Comparison of ENCODE assay signal across 10 cellular contexts in genomic region chr7:100444311-100445278, GRCh38. TPM values are rescaled to one million over a fixed set of nuclear protein-coding genes. Genes with fewer than 3 reads are reported as not detected.
A peak's percentile ranks its signal among the peaks of the same experiment; 100 is the strongest.
DNase-seq lines count a peak whose midpoint lies in the region; ATAC-seq and TF ChIP-seq lines count a peak whose summit lies in the region.
"Had no signal": no experiment of that assay in that cellular context is flagged by ENCODE, and none has a peak within 500 bp of the region (broad histone marks: within the 10 kb centered on the region; RNA-seq: fewer than 3 reads in every experiment).

No MANE protein-coding gene starts in this region.

- TF ChIP-seq POLR2A in transverse colon (IDR thresholded peaks at IDR 0.05) (no peak), lower leg skin (IDR thresholded peaks at IDR 0.05) (no peak)

- H3K9me3 Mint-ChIP-seq in activated T-cell treated with anti-CD3 and anti-CD28 coated beads, Interleukin-2, amount 50 U/mL, for 4 hours, result no peaks in the 10 kb centered on the region
- H3K9me3 Mint-ChIP-seq: naive thymus-derived CD8-positive, alpha-beta T cell had no signal

- peak; percentile 21 for DNase-seq in activated CD4-positive, alpha-beta T cell treated with anti-CD3 and anti-CD28 coated beads for 48 hours
- DNase-seq in activated CD4-positive, alpha-beta T cell treated with anti-CD3 and anti-CD28 coated beads, Interleukin-2, amount 50 U/mL, for 48 hours, result no peak
- no peak for DNase-seq in activated T-cell treated with anti-CD3 and anti-CD28 coated beads, Interleukin-2, amount 50 U/mL, for 4 hours
- peak; percentile 68 for DNase-seq in iris pigment epithelial cell (ENCODE audit: low read depth)
- peak; percentile 44 for DNase-seq in transverse colon
- DNase-seq in lower leg skin (ENCODE audit: low spot score in 2 of 2), result no peak
- DNase-seq in DMS114 treated with DMSO at 0.1 percent for 48 hours (lab: John Stamatoyannopoulos, UW; ENCODE audit: unreplicated experiment), result no peak
- DNase-seq in foreskin melanocyte, result no peak
- DNase-seq: naive thymus-derived CD8-positive, alpha-beta T cell had no signal

- H3K9me3 ChIP-seq in transverse colon, result no peaks in the 10 kb centered on the region

- H3K27me3 ChIP-seq in transverse colon, result no peaks in the 10 kb centered on the region

- H3K4me3 ChIP-seq in transverse colon (no peak overlapping the region), lower leg skin (ENCODE audit: low read depth, poor library complexity, severe bottlenecking) (no peak overlapping the region)

- TF ChIP-seq CTCF in transverse colon (IDR thresholded peaks at IDR 0.05) (no peak), lower leg skin (IDR thresholded peaks at IDR 0.05) (peak in 1 of 3 donors; percentile 37)

- H3K27ac ChIP-seq in transverse colon, result peak overlapping the region; percentile 5 to 46 (median 32)
- H3K27ac ChIP-seq: C4-2B had no signal

- no peaks in the 10 kb centered on the region for H3K27me3 Mint-ChIP-seq in activated T-cell treated with anti-CD3 and anti-CD28 coated beads, Interleukin-2, amount 50 U/mL, for 4 hours (ENCODE audit: low read depth)
- H3K27me3 Mint-ChIP-seq: naive thymus-derived CD8-positive, alpha-beta T cell had no signal

- H3K36me3 Mint-ChIP-seq in activated T-cell treated with anti-CD3 and anti-CD28 coated beads, Interleukin-2, amount 50 U/mL, for 4 hours (ENCODE audit: insufficient read depth), result no peaks in the 10 kb centered on the region
- H3K36me3 Mint-ChIP-seq: naive thymus-derived CD8-positive, alpha-beta T cell had no signal

- in situ Hi-C loops in transverse colon (cut with MboI; ENCODE audit: low pct_ligation_motif_present in 1 of 4, low pct_unique_long_range_greater_than_20kb in 1 of 4, low sequenced_read_pairs in 3 of 4), result no loop called here

- H3K4me1 ChIP-seq in transverse colon, result peaks cover 0 to 16% (median 1%) of the 10 kb centered on the region in 4 donors

- 51 to 72% methylated on average over 3 to 14 of the region's 14 CpGs for WGBS in transverse colon (ENCODE audit: low coverage in 1 of 2), 2 donors
- 31 to 56% methylated on average over 14 of the region's 14 CpGs for WGBS in lower leg skin, 2 donors

- intact Hi-C loops in transverse colon (cut with DNase I; ENCODE audit: low total_unique reads) (loop anchor here (5.0 kb wide), 1 partner anchor 1808 kb away; no protein-coding TSS in a partner anchor), lower leg skin (cut with DNase I; ENCODE audit: low total_unique reads) (no loop called here)

- ATAC-seq in activated T-cell treated with anti-CD3 and anti-CD28 coated beads, Interleukin-2, amount 50 U/mL, for 4 hours, result peak; percentile 43 to 63

- H3K4me1 Mint-ChIP-seq in activated T-cell treated with anti-CD3 and anti-CD28 coated beads, Interleukin-2, amount 50 U/mL, for 4 hours (ENCODE audit: low read depth), result peaks cover 14% of the 10 kb centered on the region

- no peaks in the 10 kb centered on the region for H3K36me3 ChIP-seq in transverse colon

- H3K4me3 Mint-ChIP-seq in activated T-cell treated with anti-CD3 and anti-CD28 coated beads, Interleukin-2, amount 50 U/mL, for 4 hours, result no peak overlapping the region

- TF ChIP-seq EP300 in transverse colon (IDR thresholded peaks at IDR 0.05; ENCODE audit: low read depth), result no peak

RNA-seq across cellular contexts. Expression of gene PPP1R35, which starts 8.3 kb away (rescaled TPM):
- 10 to 100 TPM; 36.3 to 42.6 (median 37.4) TPM for total RNA-seq in activated T-cell treated with anti-CD3 and anti-CD28 coated beads, Interleukin-2, amount 50 U/mL, for 4 hours
- 10 to 100 TPM; 17.1 to 98.4 (median 37.2) TPM for total RNA-seq in transverse colon
- 10 to 100 TPM; 26.3 to 63.2 (median 46.6) TPM for total RNA-seq in lower leg skin

RNA-seq across cellular contexts. Expression of gene MEPCE, which starts 15.0 kb away (rescaled TPM):
- total RNA-seq in activated T-cell treated with anti-CD3 and anti-CD28 coated beads, Interleukin-2, amount 50 U/mL, for 4 hours, result 10 to 100 TPM; 82.4 to 87.2 (median 84.4) TPM
- total RNA-seq in transverse colon, result 10 to 100 TPM; 25.9 to 41.9 (median 30.5) TPM
- total RNA-seq in lower leg skin, result 10 to 100 TPM; 26.1 to 54.4 (median 37.4) TPM

RNA-seq across cellular contexts. Expression of gene ZCWPW1, which starts 16.1 kb away (rescaled TPM):
- total RNA-seq in activated T-cell treated with anti-CD3 and anti-CD28 coated beads, Interleukin-2, amount 50 U/mL, for 4 hours, result 1 to 10 TPM; 4.2 to 5.1 (median 4.8) TPM
- total RNA-seq in transverse colon, result 1 to 10 TPM in 1 of 4 donors, under 1 TPM in 2, not detected in 1; 0.68 to 2.4 (median 0.80) TPM
- total RNA-seq in lower leg skin, result 1 to 10 TPM; 2.2 to 6.3 (median 4.6) TPM

RNA-seq across cellular contexts. Expression of gene SPACDR, which starts 19.5 kb away (rescaled TPM):
- total RNA-seq in activated T-cell treated with anti-CD3 and anti-CD28 coated beads, Interleukin-2, amount 50 U/mL, for 4 hours, result under 1 TPM; 0.26 to 0.46 (median 0.41) TPM
- not detected for total RNA-seq in transverse colon
- total RNA-seq in lower leg skin, result 1 to 10 TPM in 1 of 4 donors, under 1 TPM in 1, not detected in 2; 0.26 to 1.5 TPM

RNA-seq across cellular contexts. Expression of gene TSC22D4, which starts 34.4 kb away (rescaled TPM):
- 10 to 100 TPM; 65.4 to 81.9 (median 81.5) TPM for total RNA-seq in activated T-cell treated with anti-CD3 and anti-CD28 coated beads, Interleukin-2, amount 50 U/mL, for 4 hours
- total RNA-seq in transverse colon, result 100 to 1,000 TPM in 1 of 4 donors, 10 to 100 TPM in 3; 41.6 to 101 (median 67.6) TPM
- 10 to 100 TPM; 57.3 to 97.7 (median 68.0) TPM for total RNA-seq in lower leg skin

Comparison
In these comparisons a context has a peak if more than half of its experiments do, and no peak if none do; other contexts are left out.
1. DNase-seq: peak in activated CD4-positive, alpha-beta T cell treated with anti-CD3 and anti-CD28 coated beads for 48 hours (single experiment), iris pigment epithelial cell (single experiment) and transverse colon (single experiment); none in activated CD4-positive, alpha-beta T cell treated with anti-CD3 and anti-CD28 coated beads, Interleukin-2, amount 50 U/mL, for 48 hours (0 of 2), activated T-cell treated with anti-CD3 and anti-CD28 coated beads, Interleukin-2, amount 50 U/mL, for 4 hours (single experiment), lower leg skin (0 of 2), DMS114 treated with DMSO at 0.1 percent for 48 hours (single experiment) and foreskin melanocyte (single experiment).